ENCODE assay signal across 9 cellular contexts in the genomic region with DNA sequence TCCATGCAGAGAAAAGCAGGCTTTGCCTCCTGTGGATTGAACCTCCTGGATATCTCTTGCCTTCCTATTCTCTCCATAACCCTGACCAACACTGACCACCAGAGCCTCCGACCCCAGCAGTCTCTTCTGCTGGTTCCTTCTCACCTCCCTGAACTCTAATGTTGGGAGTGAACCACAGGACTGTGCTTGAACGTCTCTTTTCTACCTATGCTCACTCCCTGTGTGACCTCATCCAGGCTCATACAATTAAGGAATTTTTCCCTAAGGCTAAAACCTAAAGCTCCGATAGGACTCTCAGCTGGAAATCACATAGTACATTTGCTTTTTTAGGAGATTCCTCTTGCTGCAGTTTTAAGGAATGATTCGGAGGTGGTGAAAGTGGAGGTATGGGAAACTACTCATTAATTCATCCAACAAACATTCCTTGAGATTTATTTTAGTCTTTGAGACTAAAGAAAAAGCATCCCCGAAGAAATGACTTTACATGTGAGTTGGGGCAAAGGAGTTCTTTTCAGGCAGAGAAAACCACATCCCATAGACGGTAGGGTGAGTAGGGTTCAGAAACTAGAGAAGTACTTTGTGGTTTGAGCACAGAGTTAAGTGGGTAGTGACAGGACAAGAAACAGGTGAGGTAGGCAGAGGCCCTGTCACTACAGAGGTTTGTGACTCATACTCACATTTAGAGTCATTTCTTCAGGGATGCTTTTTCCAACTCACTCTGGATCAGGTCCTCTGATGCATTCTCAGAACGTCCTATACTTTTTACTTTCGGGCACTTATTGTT. TPM values are rescaled to one million over a fixed set of nuclear protein-coding genes. Genes with fewer than 3 reads are reported as not detected.
A peak's percentile ranks its signal among the peaks of the same experiment; 100 is the strongest.
DNase-seq lines count a peak whose midpoint lies in the region; ATAC-seq lines count a peak whose summit lies in the region.
"Had no signal": no experiment of that assay in that cellular context is flagged by ENCODE, and none has a peak within 500 bp of the region (broad histone marks: within the 10 kb centered on the region; RNA-seq: fewer than 3 reads in every experiment).

No MANE protein-coding gene starts in this region.

- H3K9me3 Mint-ChIP-seq in stimulated activated effector memory CD8-positive, alpha-beta T cell treated with anti-CD3 and anti-CD28 coated beads, Interleukin-12 subunit alpha, Interleukin-12 subunit beta, amount 100 ng/mL, for 72 hours = no peaks in the 10 kb centered on the region

- H3K4me3 ChIP-seq in SJCRH30 = no peak overlapping the region

- H3K36me3 ChIP-seq in SJCRH30 = no peaks in the 10 kb centered on the region

- no peaks in the 10 kb centered on the region for H3K9me3 ChIP-seq in SJCRH30 (replicated peaks)

- no peak overlapping the region for H3K27ac Mint-ChIP-seq in stimulated activated effector memory CD8-positive, alpha-beta T cell treated with anti-CD3 and anti-CD28 coated beads, Interleukin-12 subunit alpha, Interleukin-12 subunit beta, amount 100 ng/mL, for 72 hours
- H3K27ac Mint-ChIP-seq: B cell had no signal

- in situ Hi-C loops in KBM-7 (cut with MboI; ENCODE audit: low pct_unique_long_range_greater_than_20kb, low sequenced_read_pairs) = no loop called here

- peak; percentile 2 for DNase-seq in activated CD8-positive, alpha-beta memory T cell treated with anti-CD3 and anti-CD28 coated beads, Interleukin-2, amount 50 U/mL, for 1 hour (ENCODE audit: extremely low read depth)
- DNase-seq in activated CD8-positive, alpha-beta memory T cell treated with anti-CD3 and anti-CD28 coated beads for 24 hours = no peak
- DNase-seq in SJCRH30 (peak; percentile 14 to 53), KBM-7 (no peak), AG20443 (ENCODE audit: low spot score) (no peak), NCI-H345 (lab: John Stamatoyannopoulos, UW) (no peak)
- DNase-seq in stimulated activated effector memory CD8-positive, alpha-beta T cell treated with anti-CD3 and anti-CD28 coated beads, Interleukin-12 subunit alpha, Interleukin-12 subunit beta, amount 100 ng/mL, for 72 hours (ENCODE audit: low spot score in 2 of 2) = peak in 1 of 2 donors; percentile 52

- no peaks in the 10 kb centered on the region for H3K27me3 ChIP-seq in SJCRH30

- no peaks in the 10 kb centered on the region for H3K36me3 Mint-ChIP-seq in stimulated activated effector memory CD8-positive, alpha-beta T cell treated with anti-CD3 and anti-CD28 coated beads, Interleukin-12 subunit alpha, Interleukin-12 subunit beta, amount 100 ng/mL, for 72 hours

- peaks cover 4% of the 10 kb centered on the region; the same call in 1 of the 2 replicates for H3K4me1 ChIP-seq in SJCRH30

- H3K4me1 Mint-ChIP-seq in stimulated activated effector memory CD8-positive, alpha-beta T cell treated with anti-CD3 and anti-CD28 coated beads, Interleukin-12 subunit alpha, Interleukin-12 subunit beta, amount 100 ng/mL, for 72 hours = peaks cover 6% of the 10 kb centered on the region
- H3K4me1 Mint-ChIP-seq: B cell had no signal

- ATAC-seq in HG02840 (IDR thresholded peaks at IDR 0.05; ENCODE audit: low FRiP score, unreplicated experiment) = peak; percentile 79
- ATAC-seq in stimulated activated effector memory CD8-positive, alpha-beta T cell treated with anti-CD3 and anti-CD28 coated beads, Interleukin-12 subunit alpha, Interleukin-12 subunit beta, amount 100 ng/mL, for 72 hours = peak; percentile 100

- H3K27ac ChIP-seq in SJCRH30 = no peak overlapping the region

- no peak overlapping the region for H3K4me3 Mint-ChIP-seq in stimulated activated effector memory CD8-positive, alpha-beta T cell treated with anti-CD3 and anti-CD28 coated beads, Interleukin-12 subunit alpha, Interleukin-12 subunit beta, amount 100 ng/mL, for 72 hours
- H3K4me3 Mint-ChIP-seq: B cell had no signal

RNA-seq across cellular contexts. Expression of gene NDNF, which starts 30.8 kb away (rescaled TPM):
- 6.5 and 7.3 TPM in 2 replicates for total RNA-seq in SJCRH30 (2014; rRNA removed; shearing (Covaris generic))
- total RNA-seq: B cell had no signal

Comparison
In these comparisons a context has a peak if more than half of its experiments do, and no peak if none do; other contexts are left out.
1. DNase-seq: peak in activated CD8-positive, alpha-beta memory T cell treated with anti-CD3 and anti-CD28 coated beads, Interleukin-2, amount 50 U/mL, for 1 hour (single experiment) and SJCRH30 (2 of 2); none in activated CD8-positive, alpha-beta memory T cell treated with anti-CD3 and anti-CD28 coated beads for 24 hours (single experiment), KBM-7 (single experiment), AG20443 (single experiment) and NCI-H345 (single experiment).